ENCODE assay signal across 8 cellular contexts in the genomic region with DNA sequence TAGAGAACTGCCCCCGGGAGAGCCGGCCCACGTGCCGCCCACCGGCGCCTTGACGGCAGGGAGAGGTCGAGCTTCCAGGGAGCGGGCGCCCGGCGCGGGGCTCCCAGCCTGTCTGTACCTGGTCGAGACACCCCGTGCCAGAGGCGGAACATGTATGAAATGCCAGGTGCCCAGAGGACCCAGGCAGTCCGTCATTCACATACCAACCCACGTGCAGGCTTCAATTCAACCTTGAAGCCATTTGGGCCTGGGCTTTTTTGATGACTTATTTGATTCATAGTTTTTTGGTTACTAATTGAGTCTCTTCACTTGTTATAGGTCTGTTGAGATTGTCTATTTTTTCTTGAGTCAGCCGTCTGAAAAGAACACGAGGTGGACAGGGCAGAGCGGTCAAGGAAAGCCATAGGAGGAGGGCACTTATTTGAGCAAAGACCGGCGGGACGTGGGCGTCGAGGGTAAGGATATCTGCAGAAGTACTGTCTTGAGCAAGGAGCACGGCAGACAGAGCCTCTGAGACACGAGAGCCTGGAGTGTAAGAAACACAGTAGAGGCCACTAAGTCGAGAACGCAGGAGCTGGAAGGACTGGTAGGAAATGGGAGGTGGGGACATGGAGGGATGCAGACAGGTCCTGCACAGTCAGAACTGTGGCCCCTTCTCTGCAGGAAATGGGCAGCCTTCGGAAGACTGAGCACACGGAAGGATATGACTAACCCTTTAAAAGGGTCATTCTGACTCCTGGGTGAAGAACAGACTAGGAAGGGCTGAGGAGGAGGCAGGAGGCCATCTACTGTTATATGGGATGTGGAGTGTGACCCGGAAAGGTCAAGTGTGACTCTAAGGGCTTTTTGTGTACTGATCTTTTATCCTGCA. TPM values are rescaled to one million over a fixed set of nuclear protein-coding genes. Genes with fewer than 3 reads are reported as not detected.
A peak's percentile ranks its signal among the peaks of the same experiment; 100 is the strongest.
DNase-seq lines count a peak whose midpoint lies in the region; ATAC-seq and TF ChIP-seq lines count a peak whose summit lies in the region.

No MANE protein-coding gene starts in this region.

- peaks cover 6% of the 10 kb centered on the region for H3F3A ChIP-seq in SU-DHL-6 (ENCODE audit: insufficient read depth)

- H3K4me1 ChIP-seq in prostate gland (replicated peaks), result no peaks in the 10 kb centered on the region

- ATAC-seq in GM19397 (IDR thresholded peaks at IDR 0.05; ENCODE audit: unreplicated experiment), result no peak
- ATAC-seq in HG03135 (IDR thresholded peaks at IDR 0.05; ENCODE audit: unreplicated experiment), result no peak

- H3K79me2 ChIP-seq in SU-DHL-6 (ENCODE audit: insufficient read depth, low read length), result peaks cover 50% of the 10 kb centered on the region

- peak; percentile 15 for DNase-seq in activated T-cell treated with anti-CD3 and anti-CD28 coated beads, Interleukin-2, amount 50 U/mL, for 1 hour
- no peak for DNase-seq in activated T-cell treated with anti-CD3 and anti-CD28 coated beads for 4 hours
- DNase-seq in fibroblast of mammary gland (ENCODE audit: low read depth), result peak; percentile 28
- no peak for DNase-seq in prostate gland (ENCODE audit: low spot score)
- DNase-seq in ACHN, result no peak

- peak overlapping the region; percentile 97 for H3K4me3 ChIP-seq in SU-DHL-6 (ENCODE audit: insufficient read depth, low read length, poor library complexity, severe bottlenecking)
- peak overlapping the region; percentile 52 for H3K4me3 ChIP-seq in fibroblast of mammary gland (ENCODE audit: control insufficient read depth, low read depth, low read length)
- H3K4me3 ChIP-seq in prostate gland, result peak overlapping the region; percentile 79 to 92

- in situ Hi-C loops in ACHN (cut with HindIII; ENCODE audit: low pct_ligation_motif_present, low pct_unique_long_range_greater_than_20kb, low sequenced_read_pairs), result no loop called here

- WGBS in prostate gland, result 45% methylated on average over 33 of the region's 33 CpGs

- H3K9me3 ChIP-seq in SU-DHL-6 (ENCODE audit: insufficient read depth, low read length), result no peaks in the 10 kb centered on the region
- no peaks in the 10 kb centered on the region for H3K9me3 ChIP-seq in prostate gland

- TF ChIP-seq CTCF in SU-DHL-6 (IDR thresholded peaks at IDR 0.05; ENCODE audit: insufficient read depth, low read length, poor library complexity, severe bottlenecking) (no peak), fibroblast of mammary gland (conservative IDR thresholded peaks at IDR 0.05; ENCODE audit: control insufficient read depth, insufficient read depth, low read depth, low read length) (no peak), prostate gland (IDR thresholded peaks at IDR 0.05) (no peak)

- intact Hi-C loops in prostate gland (cut with DNase I), result loop anchor here (5.0 kb wide), 1 partner anchor 54 kb away; the partner anchor contains the start of gene UBAC1

- H4K20me1 ChIP-seq in SU-DHL-6 (ENCODE audit: low read depth, low read length), result peaks cover 5% of the 10 kb centered on the region; the same call in 1 of the 2 replicates

- TF ChIP-seq POLR2A in prostate gland (IDR thresholded peaks at IDR 0.05), result no peak

- no peaks in the 10 kb centered on the region for H3K27me3 ChIP-seq in SU-DHL-6 (ENCODE audit: low read length)
- H3K27me3 ChIP-seq in prostate gland (replicated peaks; ENCODE audit: insufficient read depth), result no peaks in the 10 kb centered on the region

- no peaks in the 10 kb centered on the region for H3K9me2 ChIP-seq in SU-DHL-6 (replicated peaks; ENCODE audit: insufficient read depth, low read length)

- peak overlapping the region; percentile 83 for H3K4me2 ChIP-seq in SU-DHL-6 (ENCODE audit: low read depth, low read length, poor library complexity, severe bottlenecking)

- no peaks in the 10 kb centered on the region; the same call in 1 of the 2 replicates for H3K36me3 ChIP-seq in SU-DHL-6 (ENCODE audit: low read length)
- H3K36me3 ChIP-seq in prostate gland, result no peaks in the 10 kb centered on the region

- H3K9ac ChIP-seq in SU-DHL-6 (ENCODE audit: low read length), result peak overlapping the region; percentile 84

- H2AFZ ChIP-seq in SU-DHL-6 (ENCODE audit: low read depth, low read length, severe bottlenecking), result peak overlapping the region; percentile 72

- H3K27ac ChIP-seq in SU-DHL-6 (ENCODE audit: low read depth, low read length) (no peak overlapping the region), prostate gland (peak overlapping the region in 1 of 2 donors; percentile 80)

RNA-seq across cellular contexts. Expression of gene CAMSAP1, which starts 1.2 kb away (rescaled TPM):
- 10 to 100 TPM; 28.3 to 86.6 TPM for total RNA-seq in prostate gland

RNA-seq across cellular contexts. Expression of gene UBAC1, which starts 52.6 kb away (rescaled TPM):
- 10 to 100 TPM; 53.7 to 59.1 TPM for total RNA-seq in prostate gland

Comparison
In these comparisons a context has a peak if more than half of its experiments do, and no peak if none do; other contexts are left out.
1. DNase-seq: peak in activated T-cell treated with anti-CD3 and anti-CD28 coated beads, Interleukin-2, amount 50 U/mL, for 1 hour (single experiment) and fibroblast of mammary gland (single experiment); none in activated T-cell treated with anti-CD3 and anti-CD28 coated beads for 4 hours (single experiment), prostate gland (single experiment) and ACHN (single experiment).
2. Peak in every context shown above with its lines, with median percentiles within 50 percentile points of each other: H3K4me3 ChIP-seq.